Comparison of ENCODE assay signal across 14 cellular contexts in genomic region chr16:14196539-14196938, GRCh38.
DNase-seq lines count a peak whose midpoint lies in the region; ATAC-seq and TF ChIP-seq lines count a peak whose summit lies in the region.
"Had no signal": no experiment of that assay in that cellular context is flagged by ENCODE, and none has a peak within 500 bp of the region (broad histone marks: within the 10 kb centered on the region; RNA-seq: fewer than 3 reads in every experiment).

No MANE protein-coding gene starts in this region.

- peaks cover 4 to 9% of the 10 kb centered on the region in 2 donors for H3K36me3 Mint-ChIP-seq in naive B cell

- H3K27me3 ChIP-seq in adrenal gland: no peaks in the 10 kb centered on the region

- no peak for TF ChIP-seq CTCF in adrenal gland (IDR thresholded peaks at IDR 0.05)

- H3K4me3 ChIP-seq in adrenal gland: no peak overlapping the region
- H3K4me3 ChIP-seq: thoracic aorta had no signal

- H3K36me3 ChIP-seq in adrenal gland (replicated peaks in 1 of 2): no peaks in the 10 kb centered on the region
- H3K36me3 ChIP-seq: thoracic aorta had no signal

- peak; percentile 29 for DNase-seq in NCI-H2029 treated with DMSO at 0.1 percent for 48 hours (lab: John Stamatoyannopoulos, UW)
- no peak for DNase-seq in NCI-H2029 (lab: John Stamatoyannopoulos, UW)
- DNase-seq in KBM-7: peak; percentile 4
- DNase-seq in adrenal gland: no peak
- no peak for DNase-seq in naive B cell
- DNase-seq in kidney glomerular epithelial cell (lab: John Stamatoyannopoulos, UW): no peak
- DNase-seq in iPS-NIHi11 (ENCODE audit: low spot score): no peak
- DNase-seq in MV-4-11 (lab: John Stamatoyannopoulos, UW): no peak
- DNase-seq: cortex of kidney, DMS 273 treated with DMSO at 0.1 percent for 48 hours, NCI-H1436 had no signal

- H3K27ac ChIP-seq in adrenal gland: peak overlapping the region in 4 of 5 donors; percentile 22 to 65 (median 46)
- H3K27ac ChIP-seq: thoracic aorta had no signal

- in situ Hi-C loops in KBM-7 (cut with MboI; ENCODE audit: low pct_unique_long_range_greater_than_20kb, low sequenced_read_pairs): no loop called here

- no peaks in the 10 kb centered on the region for H3K9me3 ChIP-seq in adrenal gland (replicated peaks in 1 of 3)
- H3K9me3 ChIP-seq: thoracic aorta had no signal

- no peak overlapping the region for H3K4me3 Mint-ChIP-seq in naive B cell
- H3K4me3 Mint-ChIP-seq: neural crest cell; T-helper 1 cell treated with Interleukin-12 subunit alpha and Interleukin-12 subunit beta and Interleukin-4 antibody, amounts not matched to agents 30 μg/mL and 1 μg/mL, for 36 hours had no signal

- no peaks in the 10 kb centered on the region for H3K9me3 Mint-ChIP-seq in naive B cell
- H3K9me3 Mint-ChIP-seq: neural crest cell; T-helper 1 cell treated with Interleukin-12 subunit alpha and Interleukin-12 subunit beta and Interleukin-4 antibody, amounts not matched to agents 30 μg/mL and 1 μg/mL, for 36 hours had no signal

- ATAC-seq in naive B cell (ENCODE audit: low read depth in 2 of 2): peak in 1 of 2 donors; percentile 37

- TF ChIP-seq POLR2A in adrenal gland (IDR thresholded peaks at IDR 0.05): no peak

- intact Hi-C loops in adrenal gland (cut with DNase I): no loop called here

- H3K4me1 ChIP-seq in adrenal gland (replicated peaks in 1 of 2): peaks cover 13 to 15% of the 10 kb centered on the region in 2 donors

- no peaks in the 10 kb centered on the region for H3K27me3 Mint-ChIP-seq in naive B cell

- peak overlapping the region in 5 of 6 donors; percentile 9 to 53 (median 13) for H3K27ac Mint-ChIP-seq in naive B cell
- H3K27ac Mint-ChIP-seq: T-helper 1 cell treated with Interleukin-12 subunit alpha and Interleukin-12 subunit beta and Interleukin-4 antibody, amounts not matched to agents 30 μg/mL and 1 μg/mL, for 36 hours had no signal

- peaks cover 16 to 31% (median 20%) of the 10 kb centered on the region in 3 donors for H3K4me1 Mint-ChIP-seq in naive B cell

Comparison
In these comparisons a context has a peak if more than half of its experiments do, and no peak if none do; other contexts are left out.
1. DNase-seq: peak in NCI-H2029 treated with DMSO at 0.1 percent for 48 hours (single experiment) and KBM-7 (single experiment); none in NCI-H2029 (single experiment), adrenal gland (0 of 7), naive B cell (single experiment), kidney glomerular epithelial cell (single experiment), iPS-NIHi11 (single experiment) and MV-4-11 (single experiment).